10 cellular contexts compared by ENCODE assay signal in the genomic region with DNA sequence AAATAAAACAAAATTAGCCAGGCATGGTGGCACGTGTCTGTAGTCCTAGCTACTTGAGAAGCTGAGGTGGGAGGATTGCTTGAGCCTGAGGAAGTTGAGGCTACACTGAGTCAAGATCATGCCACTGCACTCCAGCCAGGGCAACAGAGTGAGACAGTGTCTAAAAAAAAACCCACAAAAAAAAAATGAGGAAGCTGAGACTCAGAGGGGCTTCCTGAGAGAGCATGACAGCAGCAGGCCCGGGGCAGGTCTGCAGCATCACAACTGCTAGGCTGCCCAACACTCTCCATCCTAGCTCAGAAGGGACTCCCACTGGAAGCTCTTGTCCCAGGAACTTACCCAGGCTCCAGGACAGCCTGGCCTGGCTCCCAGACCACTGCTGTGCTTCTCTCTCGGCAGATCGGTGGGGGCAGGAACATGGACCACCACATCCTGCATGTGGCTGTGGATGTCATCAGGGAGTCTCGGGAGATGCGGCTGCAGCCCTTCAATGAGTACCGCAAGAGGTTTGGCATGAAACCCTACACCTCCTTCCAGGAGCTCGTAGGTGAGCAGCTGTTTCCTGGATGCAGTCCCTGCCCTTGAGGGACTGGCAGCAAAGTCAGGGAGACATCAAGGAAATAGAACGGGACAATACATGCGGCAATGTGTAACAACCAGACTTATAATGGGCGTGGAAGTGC. TPM values are rescaled to one million over a fixed set of nuclear protein-coding genes. Genes with fewer than 3 reads are reported as not detected.
DNase-seq lines count a peak whose midpoint lies in the region; ATAC-seq, FAIRE-seq and TF ChIP-seq lines count a peak whose summit lies in the region.
"Had no signal": no experiment of that assay in that cellular context is flagged by ENCODE, and none has a peak within 500 bp of the region (broad histone marks: within the 10 kb centered on the region; RNA-seq: fewer than 3 reads in every experiment).

No MANE protein-coding gene starts in this region.

- H3K9me3 Mint-ChIP-seq in activated T-helper 17 cell treated with anti-CD3 and anti-CD28 coated beads, Interleukin-2, amount 50 U/mL, for 72 hours: no peaks in the 10 kb centered on the region
- H3K9me3 Mint-ChIP-seq: T-helper 1 cell treated with Interleukin-12 subunit alpha and Interleukin-12 subunit beta and Interleukin-4 antibody, amounts not matched to agents 30 μg/mL and 1 μg/mL, for 36 hours had no signal

- peak; percentile 26 for DNase-seq in OCI-M1 (lab: John Stamatoyannopoulos, UW)
- DNase-seq in mucosa of descending colon: peak in 1 of 3 donors; percentile 44
- no peak for DNase-seq in mesenteric fat pad (ENCODE audit: low spot score)
- DNase-seq in frontal cortex (ENCODE audit: low spot score in 2 of 2): no peak
- DNase-seq in NCI-H82 (lab: John Stamatoyannopoulos, UW): no peak
- DNase-seq: psoas muscle had no signal

- peaks cover 25% of the 10 kb centered on the region for H3K27me3 Mint-ChIP-seq in activated T-helper 17 cell treated with anti-CD3 and anti-CD28 coated beads, Interleukin-2, amount 50 U/mL, for 72 hours

- no peaks in the 10 kb centered on the region for H3K9me3 ChIP-seq in mucosa of descending colon
- H3K9me3 ChIP-seq: psoas muscle had no signal

- no peak overlapping the region for H3K4me3 Mint-ChIP-seq in activated T-helper 17 cell treated with anti-CD3 and anti-CD28 coated beads, Interleukin-2, amount 50 U/mL, for 72 hours
- H3K4me3 Mint-ChIP-seq: T-helper 1 cell treated with Interleukin-12 subunit alpha and Interleukin-12 subunit beta and Interleukin-4 antibody, amounts not matched to agents 30 μg/mL and 1 μg/mL, for 36 hours had no signal

- H3K27ac Mint-ChIP-seq in activated T-helper 17 cell treated with anti-CD3 and anti-CD28 coated beads, Interleukin-2, amount 50 U/mL, for 72 hours: no peak overlapping the region
- H3K27ac Mint-ChIP-seq: T-helper 1 cell treated with Interleukin-12 subunit alpha and Interleukin-12 subunit beta and Interleukin-4 antibody, amounts not matched to agents 30 μg/mL and 1 μg/mL, for 36 hours had no signal

- TF ChIP-seq POLR2A in GM18505 (IDR thresholded peaks at IDR 0.05; ENCODE audit: borderline replicate concordance, extremely low read depth, insufficient read depth, insufficient read length): no peak

- H3K4me1 Mint-ChIP-seq in activated T-helper 17 cell treated with anti-CD3 and anti-CD28 coated beads, Interleukin-2, amount 50 U/mL, for 72 hours: no peaks in the 10 kb centered on the region

- peak; percentile 76 for ATAC-seq in GM18505 (IDR thresholded peaks at IDR 0.05; ENCODE audit: unreplicated experiment)
- peak; percentile 69 for ATAC-seq in HG03159 (IDR thresholded peaks at IDR 0.05; ENCODE audit: unreplicated experiment)
- ATAC-seq in mucosa of descending colon: peak; percentile 86
- no peak for ATAC-seq in activated T-helper 17 cell treated with anti-CD3 and anti-CD28 coated beads, Interleukin-2, amount 50 U/mL, for 72 hours (replicated peaks)

- intact Hi-C loops in mucosa of descending colon (cut with DNase I, micrococcal nuclease): no loop called here

- no peak for TF ChIP-seq CTCF in mucosa of descending colon (IDR thresholded peaks at IDR 0.05)

- no peak for FAIRE-seq in frontal cortex (lab: Jason Lieb, UNC)

- no peaks in the 10 kb centered on the region for H3K36me3 Mint-ChIP-seq in activated T-helper 17 cell treated with anti-CD3 and anti-CD28 coated beads, Interleukin-2, amount 50 U/mL, for 72 hours (ENCODE audit: low read depth)

- H3K4me1 ChIP-seq in mucosa of descending colon (ENCODE audit: low read depth): no peaks in the 10 kb centered on the region
- H3K4me1 ChIP-seq: psoas muscle had no signal

- no peaks in the 10 kb centered on the region for H3K36me3 ChIP-seq in mucosa of descending colon (ENCODE audit: low read depth)

- H3K4me3 ChIP-seq in mucosa of descending colon: no peak overlapping the region
- H3K4me3 ChIP-seq: psoas muscle had no signal

RNA-seq across cellular contexts. Expression of a gene that starts 19.1 kb away (rescaled TPM):
- total RNA-seq in mucosa of descending colon (100 to 1,000 TPM in 1 of 3 donors, 10 to 100 TPM in 1, 1 to 10 TPM in 1; 8.8 to 192 (median 15.3) TPM), mesenteric fat pad (16.5 TPM), frontal cortex (0.41 TPM)
- total RNA-seq in activated T-helper 17 cell treated with anti-CD3 and anti-CD28 coated beads, Interleukin-2, amount 50 U/mL, for 72 hours: under 1 TPM; 0.13 to 0.37 TPM
